7 cellular contexts compared by ENCODE assay signal in genomic region chr21:6564543-6565166, GRCh38.
DNase-seq lines count a peak whose midpoint lies in the region; ATAC-seq, FAIRE-seq and TF ChIP-seq lines count a peak whose summit lies in the region.
"Not testable (repeated sequence)": the region's sequence is repeated elsewhere in the genome, so short reads cannot be mapped to it uniquely, and the experiment has no call there.

No MANE protein-coding gene starts in this region.

- H3K27me3 Mint-ChIP-seq in WTC11 (ENCODE audit: low read depth); activated naive CD4-positive, alpha-beta T cell treated with anti-CD3 and anti-CD28 coated beads, Interleukin-2, amount 10 ng/mL, durations not matched to agents 7 days and 5 days: not testable (repeated sequence)

- TF ChIP-seq EP300 in HepG2 (IDR thresholded peaks at IDR 0.05; ENCODE audit: low read depth in 2 of 2, low read length in 2 of 2); HepG2 (CRISPR knock-in tag; IDR thresholded peaks at IDR 0.05; ENCODE audit: borderline replicate concordance); tibial nerve (IDR thresholded peaks at IDR 0.05): not testable (repeated sequence)

- not testable (repeated sequence) for H3K4me3 Mint-ChIP-seq in WTC11; activated naive CD4-positive, alpha-beta T cell treated with anti-CD3 and anti-CD28 coated beads, Interleukin-2, amount 10 ng/mL, durations not matched to agents 7 days and 5 days; stimulated activated effector memory CD8-positive, alpha-beta T cell treated with anti-CD3 and anti-CD28 coated beads, Interleukin-12 subunit alpha, Interleukin-12 subunit beta, amount 100 ng/mL, for 72 hours

- not testable (repeated sequence) for H3K9me3 ChIP-seq in HepG2 (ENCODE audit: low read length); tibial nerve

- TF ChIP-seq POLR2A in HepG2 (IDR thresholded peaks at IDR 0.05; ENCODE audit: insufficient read depth in 1 of 2, low read depth in 2 of 2, low read length in 2 of 2); tibial nerve (IDR thresholded peaks at IDR 0.05): not testable (repeated sequence)

- not testable (repeated sequence) for H2AFZ ChIP-seq in HepG2 (ENCODE audit: low read length)

- in situ Hi-C loops in HepG2 (cut with HindIII; ENCODE audit: extremely low pct_ligation_motif_present, low pct_unique_long_range_greater_than_20kb): not testable (repeated sequence)

- TF ChIP-seq RAD21 in HepG2 (CRISPR knock-in tag; IDR thresholded peaks at IDR 0.05): not testable (repeated sequence)

- not testable (repeated sequence) for H3K4me2 ChIP-seq in HepG2 (ENCODE audit: low read depth, low read length)

- FAIRE-seq in HepG2 (lab: Jason Lieb, UNC): not testable (repeated sequence)

- not testable (repeated sequence) for H3K9me3 Mint-ChIP-seq in WTC11; activated naive CD4-positive, alpha-beta T cell treated with anti-CD3 and anti-CD28 coated beads, Interleukin-2, amount 10 ng/mL, durations not matched to agents 7 days and 5 days; stimulated activated effector memory CD8-positive, alpha-beta T cell treated with anti-CD3 and anti-CD28 coated beads, Interleukin-12 subunit alpha, Interleukin-12 subunit beta, amount 100 ng/mL, for 72 hours

- H3K4me1 Mint-ChIP-seq in WTC11; activated naive CD4-positive, alpha-beta T cell treated with anti-CD3 and anti-CD28 coated beads, Interleukin-2, amount 10 ng/mL, durations not matched to agents 7 days and 5 days; stimulated activated effector memory CD8-positive, alpha-beta T cell treated with anti-CD3 and anti-CD28 coated beads, Interleukin-12 subunit alpha, Interleukin-12 subunit beta, amount 100 ng/mL, for 72 hours: not testable (repeated sequence)

- not testable (repeated sequence) for H3K9ac ChIP-seq in HepG2 (ENCODE audit: insufficient read depth, low read depth, low read length)

- H3K27ac ChIP-seq in HepG2 (ENCODE audit: extremely low read length, insufficient read depth, low read length); tibial nerve: not testable (repeated sequence)

- H3K27ac Mint-ChIP-seq in WTC11; activated naive CD4-positive, alpha-beta T cell treated with anti-CD3 and anti-CD28 coated beads, Interleukin-2, amount 10 ng/mL, durations not matched to agents 7 days and 5 days; stimulated activated effector memory CD8-positive, alpha-beta T cell treated with anti-CD3 and anti-CD28 coated beads, Interleukin-12 subunit alpha, Interleukin-12 subunit beta, amount 100 ng/mL, for 72 hours: not testable (repeated sequence)

- intact Hi-C loops in cardiac septum (cut with DNase I); HepG2 (cut with micrococcal nuclease; ENCODE audit: unreplicated experiment): not testable (repeated sequence)

- H3K36me3 ChIP-seq in HepG2 (replicated peaks in 1 of 2; ENCODE audit: control insufficient read depth in 1 of 2, insufficient read depth in 2 of 2, low read length in 2 of 2); tibial nerve: not testable (repeated sequence)

- H3K27me3 ChIP-seq in HepG2 (ENCODE audit: control insufficient read depth in 1 of 2, insufficient read depth in 2 of 2, low read length in 2 of 2); tibial nerve: not testable (repeated sequence)

- not testable (repeated sequence) for BruUV-seq in HepG2 (replicated peaks; lab: Mats Ljungman, UMichigan)

- no CpG with 5 or more reads among the region's 44 CpGs for whole genome bisulfite sequencing in HepG2 (ENCODE audit: low lambda C conversion rate)
- WGBS in tibial nerve, 2 donors: 40% methylated on average over 1 of the region's 44 CpGs; no CpG with 5 or more reads in 1 of the 2 donors

- H4K20me1 ChIP-seq in HepG2 (ENCODE audit: insufficient read depth, low read length): not testable (repeated sequence)

- not testable (repeated sequence) for H3K4me1 ChIP-seq in HepG2 (ENCODE audit: insufficient read depth, low read length); tibial nerve

- not testable (repeated sequence) for DNase-seq in WTC11 (ENCODE audit: low spot score); HepG2 (ENCODE audit: low spot score); stimulated activated effector memory CD8-positive, alpha-beta T cell treated with anti-CD3 and anti-CD28 coated beads, Interleukin-12 subunit alpha, Interleukin-12 subunit beta, amount 100 ng/mL, for 72 hours (ENCODE audit: low spot score in 2 of 2)
- peak; percentile 17 for DNase-seq in activated naive CD4-positive, alpha-beta T cell treated with anti-CD3 and anti-CD28 coated beads, Interleukin-2, amount 10 ng/mL, durations not matched to agents 7 days and 5 days
- DNase-seq in cardiac septum (ENCODE audit: low spot score): peak; percentile 62
- DNase-seq in omental fat pad (ENCODE audit: low spot score): peak; percentile 4
- peak; percentile 3 to 6 for DNase-seq in tibial nerve (ENCODE audit: low spot score in 2 of 2)

- H3K79me2 ChIP-seq in HepG2 (ENCODE audit: insufficient read depth, low read length): not testable (repeated sequence)

- TF ChIP-seq CTCF in WTC11 (IDR thresholded peaks at IDR 0.05); HepG2 (CRISPR knock-in tag; IDR thresholded peaks at IDR 0.05); omental fat pad (IDR thresholded peaks at IDR 0.05); tibial nerve (IDR thresholded peaks at IDR 0.05): not testable (repeated sequence)

- POLR2A ChIA-PET in WTC11 (lab: Charles Lee); HepG2 (lab: Yijun Ruan, JAX): not testable (repeated sequence)

- not testable (repeated sequence) for H3K36me3 Mint-ChIP-seq in WTC11; activated naive CD4-positive, alpha-beta T cell treated with anti-CD3 and anti-CD28 coated beads, Interleukin-2, amount 10 ng/mL, durations not matched to agents 7 days and 5 days
- H3K36me3 Mint-ChIP-seq in stimulated activated effector memory CD8-positive, alpha-beta T cell treated with anti-CD3 and anti-CD28 coated beads, Interleukin-12 subunit alpha, Interleukin-12 subunit beta, amount 100 ng/mL, for 72 hours: peaks cover 11% of the 10 kb centered on the region

- CTCF ChIA-PET in WTC11 (lab: Charles Lee); activated naive CD4-positive, alpha-beta T cell treated with anti-CD3 and anti-CD28 coated beads, Interleukin-2, amount 10 ng/mL, durations not matched to agents 7 days and 5 days (lab: Charles Lee); HepG2 (lab: Yijun Ruan, JAX; ENCODE audit: low intra/inter-chr PET ratio, low total read pairs): not testable (repeated sequence)

- peak; percentile 51 for ATAC-seq in WTC11
- ATAC-seq in HepG2: peak; percentile 10; the same call in 2 of the 3 replicates
- ATAC-seq in omental fat pad (ENCODE audit: low FRiP score): not testable (repeated sequence)
- peak; percentile 4 for ATAC-seq in stimulated activated effector memory CD8-positive, alpha-beta T cell treated with anti-CD3 and anti-CD28 coated beads, Interleukin-12 subunit alpha, Interleukin-12 subunit beta, amount 100 ng/mL, for 72 hours

- H3K4me3 ChIP-seq in HepG2 (replicated peaks in 1 of 3; ENCODE audit: insufficient read depth in 1 of 3, low read depth in 2 of 3, low read length in 3 of 3): not testable (repeated sequence)
- H3K4me3 ChIP-seq in tibial nerve: peak overlapping the region in 1 of 4 donors; percentile 33

TF ChIP-seq in HepG2, 621 proteins besides CTCF, POLR2A, EP300 and RAD21:
- peak; percentile 56; the same call in 1 of the 2 replicates for TF ChIP-seq RBFOX2 (IDR thresholded peaks at IDR 0.05; ENCODE audit: low read depth, low read length)
